In genomic region chr7:144691240-144691639, GRCh38 we compare ENCODE assay signal across 20 cellular contexts.
DNase-seq lines count a peak whose midpoint lies in the region; ATAC-seq and TF ChIP-seq lines count a peak whose summit lies in the region.
"Had no signal": no experiment of that assay in that cellular context is flagged by ENCODE, and none has a peak within 500 bp of the region (broad histone marks: within the 10 kb centered on the region; RNA-seq: fewer than 3 reads in every experiment).

No MANE protein-coding gene starts in this region.

- intact Hi-C loops in activated CD8-positive, alpha-beta T cell treated with anti-CD3 and anti-CD28 coated beads for 36 hours (cut with micrococcal nuclease) = no loop called here
- intact Hi-C loops in naive thymus-derived CD4-positive, alpha-beta T cell (cut with micrococcal nuclease) = no loop called here

- no peak for TF ChIP-seq CTCF in activated CD8-positive, alpha-beta T cell treated with anti-CD3 and anti-CD28 coated beads for 36 hours (IDR thresholded peaks at IDR 0.05)

- H3K9me3 Mint-ChIP-seq in activated CD8-positive, alpha-beta T cell treated with anti-CD3 and anti-CD28 coated beads for 36 hours = peaks cover 6% of the 10 kb centered on the region
- H3K9me3 Mint-ChIP-seq in activated CD8-positive, alpha-beta T cell treated with anti-CD3 and anti-CD28 coated beads, Interleukin-2, amount 10 ng/mL, durations not matched to agents 7 days and 5 days (ENCODE audit: insufficient read depth) = no peaks in the 10 kb centered on the region
- no peaks in the 10 kb centered on the region for H3K9me3 Mint-ChIP-seq in central memory CD8-positive, alpha-beta T cell
- peaks cover 0 to 8% (median 2%) of the 10 kb centered on the region in 11 donors for H3K9me3 Mint-ChIP-seq in naive thymus-derived CD4-positive, alpha-beta T cell
- no peaks in the 10 kb centered on the region for H3K9me3 Mint-ChIP-seq in stimulated activated effector memory CD8-positive, alpha-beta T cell treated with anti-CD3 and anti-CD28 coated beads, Interleukin-12 subunit alpha, Interleukin-12 subunit beta, amount 100 ng/mL, for 72 hours
- H3K9me3 Mint-ChIP-seq: CD8-positive, alpha-beta T cell had no signal

- CTCF ChIA-PET in activated CD8-positive, alpha-beta T cell treated with anti-CD3 and anti-CD28 coated beads for 36 hours (lab: Charles Lee) = no interaction called here
- CTCF ChIA-PET in activated CD8-positive, alpha-beta T cell treated with anti-CD3 and anti-CD28 coated beads, Interleukin-2, amount 10 ng/mL, durations not matched to agents 7 days and 5 days (lab: Charles Lee) = no interaction called here
- CTCF ChIA-PET in naive thymus-derived CD4-positive, alpha-beta T cell (lab: Charles Lee) = no interaction called here

- ATAC-seq in activated CD8-positive, alpha-beta T cell treated with anti-CD3 and anti-CD28 coated beads for 36 hours = no peak
- no peak for ATAC-seq in activated CD8-positive, alpha-beta T cell treated with anti-CD3 and anti-CD28 coated beads, Interleukin-2, amount 10 ng/mL, durations not matched to agents 7 days and 5 days
- peak; percentile 32 for ATAC-seq in central memory CD8-positive, alpha-beta T cell (replicated peaks; ENCODE audit: extremely low read depth, poor library complexity, severe bottlenecking)
- ATAC-seq in naive thymus-derived CD4-positive, alpha-beta T cell = peak; percentile 40
- ATAC-seq in stimulated activated effector memory CD8-positive, alpha-beta T cell treated with anti-CD3 and anti-CD28 coated beads, Interleukin-12 subunit alpha, Interleukin-12 subunit beta, amount 100 ng/mL, for 72 hours = peak; percentile 50
- ATAC-seq in HG03097 (IDR thresholded peaks at IDR 0.05; ENCODE audit: low FRiP score, unreplicated experiment) = no peak
- ATAC-seq: CD8-positive, alpha-beta T cell had no signal

- H3K27me3 ChIP-seq in naive thymus-derived CD4-positive, alpha-beta T cell (ENCODE audit: control insufficient read depth in 2 of 2, insufficient read depth in 2 of 2, low read length in 2 of 2) = no peaks in the 10 kb centered on the region
- H3K27me3 ChIP-seq: BLaER1 had no signal

- DNase-seq in activated CD8-positive, alpha-beta T cell treated with anti-CD3 and anti-CD28 coated beads for 36 hours = no peak
- DNase-seq in activated CD8-positive, alpha-beta T cell treated with anti-CD3 and anti-CD28 coated beads, Interleukin-2, amount 10 ng/mL, durations not matched to agents 7 days and 5 days = no peak
- DNase-seq in central memory CD8-positive, alpha-beta T cell (ENCODE audit: low spot score in 2 of 2) = no peak
- DNase-seq in naive thymus-derived CD4-positive, alpha-beta T cell = no peak
- DNase-seq in stimulated activated effector memory CD8-positive, alpha-beta T cell treated with anti-CD3 and anti-CD28 coated beads, Interleukin-12 subunit alpha, Interleukin-12 subunit beta, amount 100 ng/mL, for 72 hours (ENCODE audit: low spot score in 2 of 2) = no peak
- no peak for DNase-seq in stimulated activated naive CD4-positive, alpha-beta T cell (lab: John Stamatoyannopoulos, UW)
- DNase-seq in activated CD4-positive, alpha-beta T cell treated with anti-CD3 and anti-CD28 coated beads for 48 hours = no peak
- DNase-seq: Caco-2; CD4-positive, CD25-positive, alpha-beta regulatory T cell; CD8-positive, alpha-beta T cell; DMS153; DND-41; GOT3; HFFc6 had no signal

- H3K4me3 Mint-ChIP-seq in activated CD8-positive, alpha-beta T cell treated with anti-CD3 and anti-CD28 coated beads for 36 hours = no peak overlapping the region
- H3K4me3 Mint-ChIP-seq in activated CD8-positive, alpha-beta T cell treated with anti-CD3 and anti-CD28 coated beads, Interleukin-2, amount 10 ng/mL, durations not matched to agents 7 days and 5 days = no peak overlapping the region
- H3K4me3 Mint-ChIP-seq in central memory CD8-positive, alpha-beta T cell = no peak overlapping the region
- H3K4me3 Mint-ChIP-seq in naive thymus-derived CD4-positive, alpha-beta T cell = peak overlapping the region in 1 of 10 donors; percentile 56
- no peak overlapping the region for H3K4me3 Mint-ChIP-seq in stimulated activated effector memory CD8-positive, alpha-beta T cell treated with anti-CD3 and anti-CD28 coated beads, Interleukin-12 subunit alpha, Interleukin-12 subunit beta, amount 100 ng/mL, for 72 hours
- H3K4me3 Mint-ChIP-seq: B cell; CD4-positive, CD25-positive, alpha-beta regulatory T cell; CD8-positive, alpha-beta T cell; HFFc6 had no signal

- peaks cover 6% of the 10 kb centered on the region for H3K4me1 Mint-ChIP-seq in activated CD8-positive, alpha-beta T cell treated with anti-CD3 and anti-CD28 coated beads for 36 hours (ENCODE audit: low read depth)
- H3K4me1 Mint-ChIP-seq in activated CD8-positive, alpha-beta T cell treated with anti-CD3 and anti-CD28 coated beads, Interleukin-2, amount 10 ng/mL, durations not matched to agents 7 days and 5 days (ENCODE audit: low read depth) = no peaks in the 10 kb centered on the region
- peaks cover 16% of the 10 kb centered on the region for H3K4me1 Mint-ChIP-seq in central memory CD8-positive, alpha-beta T cell
- peaks cover 0 to 15% (median 0%) of the 10 kb centered on the region in 7 donors for H3K4me1 Mint-ChIP-seq in naive thymus-derived CD4-positive, alpha-beta T cell
- peaks cover 8% of the 10 kb centered on the region for H3K4me1 Mint-ChIP-seq in stimulated activated effector memory CD8-positive, alpha-beta T cell treated with anti-CD3 and anti-CD28 coated beads, Interleukin-12 subunit alpha, Interleukin-12 subunit beta, amount 100 ng/mL, for 72 hours
- H3K4me1 Mint-ChIP-seq: B cell had no signal

- peak overlapping the region; percentile 38 for H3K27ac Mint-ChIP-seq in activated CD8-positive, alpha-beta T cell treated with anti-CD3 and anti-CD28 coated beads for 36 hours
- H3K27ac Mint-ChIP-seq in activated CD8-positive, alpha-beta T cell treated with anti-CD3 and anti-CD28 coated beads, Interleukin-2, amount 10 ng/mL, durations not matched to agents 7 days and 5 days = no peak overlapping the region
- H3K27ac Mint-ChIP-seq in central memory CD8-positive, alpha-beta T cell (ENCODE audit: low read depth) = no peak overlapping the region
- H3K27ac Mint-ChIP-seq in naive thymus-derived CD4-positive, alpha-beta T cell = no peak overlapping the region
- H3K27ac Mint-ChIP-seq in stimulated activated effector memory CD8-positive, alpha-beta T cell treated with anti-CD3 and anti-CD28 coated beads, Interleukin-12 subunit alpha, Interleukin-12 subunit beta, amount 100 ng/mL, for 72 hours = no peak overlapping the region
- H3K27ac Mint-ChIP-seq: B cell; CD4-positive, CD25-positive, alpha-beta regulatory T cell; CD8-positive, alpha-beta T cell; HFFc6 had no signal

- no peaks in the 10 kb centered on the region for H3K4me1 ChIP-seq in naive thymus-derived CD4-positive, alpha-beta T cell (ENCODE audit: control insufficient read depth in 2 of 2, insufficient read depth in 2 of 2, low read length in 2 of 2)
- H3K4me1 ChIP-seq: BLaER1, Caco-2, HAP-1 had no signal

- H3K36me3 Mint-ChIP-seq in activated CD8-positive, alpha-beta T cell treated with anti-CD3 and anti-CD28 coated beads for 36 hours (ENCODE audit: low read depth) = peaks cover 10% of the 10 kb centered on the region
- no peaks in the 10 kb centered on the region for H3K36me3 Mint-ChIP-seq in activated CD8-positive, alpha-beta T cell treated with anti-CD3 and anti-CD28 coated beads, Interleukin-2, amount 10 ng/mL, durations not matched to agents 7 days and 5 days (ENCODE audit: low read depth)
- H3K36me3 Mint-ChIP-seq in central memory CD8-positive, alpha-beta T cell (ENCODE audit: insufficient read depth) = peaks cover 2% of the 10 kb centered on the region
- peaks cover 2 to 32% (median 14%) of the 10 kb centered on the region in 5 donors for H3K36me3 Mint-ChIP-seq in naive thymus-derived CD4-positive, alpha-beta T cell
- no peaks in the 10 kb centered on the region for H3K36me3 Mint-ChIP-seq in stimulated activated effector memory CD8-positive, alpha-beta T cell treated with anti-CD3 and anti-CD28 coated beads, Interleukin-12 subunit alpha, Interleukin-12 subunit beta, amount 100 ng/mL, for 72 hours
- H3K36me3 Mint-ChIP-seq: CD4-positive, CD25-positive, alpha-beta regulatory T cell had no signal

- POLR2A ChIA-PET in activated CD8-positive, alpha-beta T cell treated with anti-CD3 and anti-CD28 coated beads for 36 hours (lab: Charles Lee) = no interaction called here
- POLR2A ChIA-PET in activated CD8-positive, alpha-beta T cell treated with anti-CD3 and anti-CD28 coated beads, Interleukin-2, amount 10 ng/mL, durations not matched to agents 7 days and 5 days (lab: Charles Lee) = no interaction called here
- POLR2A ChIA-PET in naive thymus-derived CD4-positive, alpha-beta T cell (lab: Charles Lee) = no interaction called here

- no peaks in the 10 kb centered on the region for H3K27me3 Mint-ChIP-seq in activated CD8-positive, alpha-beta T cell treated with anti-CD3 and anti-CD28 coated beads for 36 hours
- H3K27me3 Mint-ChIP-seq in activated CD8-positive, alpha-beta T cell treated with anti-CD3 and anti-CD28 coated beads, Interleukin-2, amount 10 ng/mL, durations not matched to agents 7 days and 5 days (ENCODE audit: low read depth) = no peaks in the 10 kb centered on the region
- H3K27me3 Mint-ChIP-seq in central memory CD8-positive, alpha-beta T cell = no peaks in the 10 kb centered on the region
- H3K27me3 Mint-ChIP-seq in naive thymus-derived CD4-positive, alpha-beta T cell = no peaks in the 10 kb centered on the region
- H3K27me3 Mint-ChIP-seq: B cell; CD4-positive, CD25-positive, alpha-beta regulatory T cell had no signal

- no peak overlapping the region for H3K4me3 ChIP-seq in naive thymus-derived CD4-positive, alpha-beta T cell (ENCODE audit: low read length)
- H3K4me3 ChIP-seq: BLaER1, HAP-1 had no signal

- H3K27ac ChIP-seq in naive thymus-derived CD4-positive, alpha-beta T cell (ENCODE audit: low read depth, low read length) = no peak overlapping the region
- H3K27ac ChIP-seq: 22Rv1, BLaER1, C4-2B had no signal

- H3K36me3 ChIP-seq in naive thymus-derived CD4-positive, alpha-beta T cell (ENCODE audit: control insufficient read depth in 2 of 3, insufficient read depth in 3 of 3, low read length in 3 of 3) = no peaks in the 10 kb centered on the region
- H3K36me3 ChIP-seq: BLaER1, HAP-1 had no signal

- H3K9me3 ChIP-seq in naive thymus-derived CD4-positive, alpha-beta T cell (ENCODE audit: control insufficient read depth in 2 of 3, low read length in 3 of 3) = no peaks in the 10 kb centered on the region
- H3K9me3 ChIP-seq: BLaER1, Caco-2, HAP-1 had no signal

Comparison
In these comparisons a context has a peak if more than half of its experiments do, and no peak if none do; other contexts are left out.
1. ATAC-seq: peak in central memory CD8-positive, alpha-beta T cell (single experiment), naive thymus-derived CD4-positive, alpha-beta T cell (single experiment) and stimulated activated effector memory CD8-positive, alpha-beta T cell treated with anti-CD3 and anti-CD28 coated beads, Interleukin-12 subunit alpha, Interleukin-12 subunit beta, amount 100 ng/mL, for 72 hours (single experiment); none in activated CD8-positive, alpha-beta T cell treated with anti-CD3 and anti-CD28 coated beads for 36 hours (single experiment), activated CD8-positive, alpha-beta T cell treated with anti-CD3 and anti-CD28 coated beads, Interleukin-2, amount 10 ng/mL, durations not matched to agents 7 days and 5 days (single experiment) and HG03097 (single experiment).